Comparison of ENCODE assay signal across 8 cellular contexts in genomic region chr14:50083467-50084337, GRCh38. TPM values are rescaled to one million over a fixed set of nuclear protein-coding genes. Genes with fewer than 3 reads are reported as not detected.
DNase-seq lines count a peak whose midpoint lies in the region; ATAC-seq, FAIRE-seq and TF ChIP-seq lines count a peak whose summit lies in the region.

No MANE protein-coding gene starts in this region.

- H3K36me3 ChIP-seq in SU-DHL-6 (ENCODE audit: low read length): no peaks in the 10 kb centered on the region
- H3K36me3 ChIP-seq in GM12878 (ENCODE audit: control insufficient read depth in 2 of 2, insufficient read depth in 2 of 2, low read length in 1 of 2): no peaks in the 10 kb centered on the region

- intact Hi-C loops in GM12878 (cut with micrococcal nuclease; ENCODE audit: unreplicated experiment): loop anchor here (1.0 to 2.0 kb wide), 7 partner anchors 18 to 221 kb away; partner anchors contain the start of gene ARF6

- WGBS in GM12878 (ENCODE audit: insufficient coverage, insufficient replicate concordance, low lambda C conversion rate, missing lambda C conversion rate): 3% methylated on average over 16 of the region's 17 CpGs

- H3K4me1 Mint-ChIP-seq in WTC11: peaks cover 8% of the 10 kb centered on the region

- H3K27ac ChIP-seq in SU-DHL-6 (ENCODE audit: low read depth, low read length) (0 out of 2 replicates have a peak overlapping the region, but pooled peaks have one; percentile 5), GM12878 (ENCODE audit: control insufficient read depth, insufficient read depth) (peak overlapping the region; percentile 95)

- H3K9me3 Mint-ChIP-seq in WTC11: no peaks in the 10 kb centered on the region

- H3K27me3 ChIP-seq in SU-DHL-6 (ENCODE audit: low read length) (no peaks in the 10 kb centered on the region), GM12878 (replicated peaks in 1 of 2; ENCODE audit: control insufficient read depth in 2 of 2, insufficient read depth in 2 of 2, low read length in 1 of 2) (no peaks in the 10 kb centered on the region)

- H3K4me1 ChIP-seq in GM12878 (ENCODE audit: control insufficient read depth, insufficient read depth, low read length): peaks cover 68% of the 10 kb centered on the region

- H3K4me2 ChIP-seq in SU-DHL-6 (ENCODE audit: low read depth, low read length, poor library complexity, severe bottlenecking) (peak overlapping the region; percentile 14), GM12878 (ENCODE audit: control insufficient read depth, insufficient read depth) (peak overlapping the region; percentile 100)

- TF ChIP-seq CTCF in SU-DHL-6 (IDR thresholded peaks at IDR 0.05; ENCODE audit: insufficient read depth, low read length, poor library complexity, severe bottlenecking): no peak
- TF ChIP-seq CTCF in GM12878 (IDR thresholded peaks at IDR 0.05 in 2 of 3, conservative IDR thresholded peaks at IDR 0.05 in 1 of 3; ENCODE audit: control insufficient read depth in 2 of 3, extremely low read depth in 1 of 3, insufficient read depth in 1 of 3, low read depth in 3 of 3, low read length in 3 of 3): no peak
- TF ChIP-seq CTCF in omental fat pad (IDR thresholded peaks at IDR 0.05): no peak
- no peak for TF ChIP-seq CTCF in WTC11 (IDR thresholded peaks at IDR 0.05)

- H3K4me3 ChIP-seq in SU-DHL-6 (ENCODE audit: insufficient read depth, low read length, poor library complexity, severe bottlenecking) (no peak overlapping the region), GM12878 (peak overlapping the region; percentile 7; the same call in 1 of the 2 replicates)

- peak; percentile 33; the same call in 1 of the 2 replicates for TF ChIP-seq POLR2A in GM12878 (IDR thresholded peaks at IDR 0.05; ENCODE audit: low read depth, low read length)

- H3K9ac ChIP-seq in SU-DHL-6 (ENCODE audit: low read length) (no peak overlapping the region), GM12878 (ENCODE audit: control insufficient read depth, insufficient read depth, low read length) (peak overlapping the region; percentile 81)

- H3K36me3 Mint-ChIP-seq in WTC11: no peaks in the 10 kb centered on the region

- H3K4me3 Mint-ChIP-seq in WTC11: no peak overlapping the region

- FAIRE-seq in GM12878 (lab: Jason Lieb, UNC): no peak

- H4K20me1 ChIP-seq in SU-DHL-6 (ENCODE audit: low read depth, low read length) (no peaks in the 10 kb centered on the region), GM12878 (ENCODE audit: control insufficient read depth, insufficient read depth) (no peaks in the 10 kb centered on the region)

- in situ Hi-C loops in GM12878 (cut with MboI): no loop called here

- H3K27me3 Mint-ChIP-seq in WTC11 (ENCODE audit: low read depth): no peaks in the 10 kb centered on the region

- RAD21 ChIA-PET in GM12878 (lab: Charles Lee; ENCODE audit: unreplicated experiment): interaction anchor here (0.5 to 5.5 kb wide), 12 partner anchors 12 to 222 kb away, joined by 3 to 99 read pairs (median 30); no protein-coding TSS in a partner anchor

- DNase-seq in Daoy (ENCODE audit: low read depth) (peak; percentile 70), GM12878 (ENCODE audit: low read depth, low spot score) (no peak), NCI-H1436 (lab: John Stamatoyannopoulos, UW) (no peak), omental fat pad (ENCODE audit: low spot score) (no peak), WTC11 (ENCODE audit: low spot score) (no peak)
- peak in 2 of 3 experiments; percentile 25 to 38 for DNase-seq in stimulated activated CD4-positive, alpha-beta T cell treated with anti-CD3 and anti-CD28 coated beads, TNF-alpha, amount 100 ng/mL, for 4 hours (ENCODE audit: low read depth in 3 of 3)

- H3F3A ChIP-seq in SU-DHL-6 (ENCODE audit: insufficient read depth): no peaks in the 10 kb centered on the region

- H3K9me2 ChIP-seq in SU-DHL-6 (replicated peaks; ENCODE audit: insufficient read depth, low read length): no peaks in the 10 kb centered on the region

- SMC1A ChIA-PET in GM12878 (lab: Charles Lee; ENCODE audit: uncharacterized antibody, unreplicated experiment): interaction anchor here (0.7 to 4.5 kb wide), 14 partner anchors 12 to 231 kb away, joined by 3 to 74 read pairs (median 5); partner anchors contain the start of gene NEMF

- H2AFZ ChIP-seq in SU-DHL-6 (ENCODE audit: low read depth, low read length, severe bottlenecking) (no peak overlapping the region), GM12878 (ENCODE audit: control insufficient read depth, low read depth, low read length) (no peak overlapping the region; the same call in 1 of the 2 replicates)

- TF ChIP-seq EP300 in GM12878 (IDR thresholded peaks at IDR 0.05; ENCODE audit: borderline replicate concordance in 1 of 2, control insufficient read depth in 1 of 2, low read depth in 2 of 2, low read length in 2 of 2): no peak; a peak in 1 of 4 replicates

- TF ChIP-seq RAD21 in GM12878 (IDR thresholded peaks at IDR 0.05; ENCODE audit: insufficient read depth, low read depth, low read length): no peak

- POLR2A ChIA-PET in GM12878 (lab: Charles Lee) (interaction anchor here (0.6 to 3.8 kb wide), 9 partner anchors 8 to 215 kb away, joined by 3 to 42 read pairs (median 8); no protein-coding TSS in a partner anchor), WTC11 (lab: Charles Lee) (no interaction called here)

- H3K27ac Mint-ChIP-seq in WTC11: no peak overlapping the region

- ATAC-seq in GM21825 (IDR thresholded peaks at IDR 0.05; ENCODE audit: unreplicated experiment) (peak; percentile 29), GM12878 (peak; percentile 58), omental fat pad (ENCODE audit: low FRiP score) (no peak), WTC11 (no peak)

- H3K79me2 ChIP-seq in SU-DHL-6 (ENCODE audit: insufficient read depth, low read length): no peaks in the 10 kb centered on the region
- H3K79me2 ChIP-seq in GM12878 (ENCODE audit: control insufficient read depth, insufficient read depth, low read length): peaks cover 12% of the 10 kb centered on the region

- H3K9me3 ChIP-seq in SU-DHL-6 (ENCODE audit: insufficient read depth, low read length) (no peaks in the 10 kb centered on the region), GM12878 (replicated peaks; ENCODE audit: control insufficient read depth, insufficient read depth, low read length) (no peaks in the 10 kb centered on the region)

- TSS peak; percentile 92 for BruUV-seq in GM12878 (replicated peaks; lab: Mats Ljungman, UMichigan)

- CTCF ChIA-PET in GM12878 (lab: Yijun Ruan, JAX): interaction anchor here (0.5 to 6.2 kb wide), 10 partner anchors 21 to 224 kb away, joined by 3 to 41 read pairs (median 6); no protein-coding TSS in a partner anchor
- CTCF ChIA-PET in WTC11 (lab: Charles Lee): no interaction called here

TF ChIP-seq in GM12878, 131 proteins besides CTCF, POLR2A, EP300 and RAD21 (continues in another document):
- TF ChIP-seq ZNF207 (IDR thresholded peaks at IDR 0.05; ENCODE audit: borderline replicate concordance): 0 out of 2 replicates have a peak, but pooled peaks have one; percentile 25
- 0 out of 2 replicates have a peak, but pooled peaks have one; percentile 2 for TF ChIP-seq GABPA (IDR thresholded peaks at IDR 0.05; ENCODE audit: low read depth)
- TF ChIP-seq TCF12 (IDR thresholded peaks at IDR 0.05; ENCODE audit: low read depth, low read length): 0 out of 2 replicates have a peak, but pooled peaks have one; percentile 65
- TF ChIP-seq EGR1 (IDR thresholded peaks at IDR 0.05; ENCODE audit: borderline replicate concordance in 1 of 2, low read depth in 2 of 2, low read length in 2 of 2): peak in 1 of 2 experiments; percentile 66; a peak in 1 of 3 replicates

TF ChIP-seq in WTC11, 78 proteins besides CTCF, POLR2A, EP300 and RAD21:
- no peak for TF ChIP-seq AR (CRISPR knock-in tag; IDR thresholded peaks at IDR 0.05)
- TF ChIP-seq OVOL2 (CRISPR knock-in tag; IDR thresholded peaks at IDR 0.05; ENCODE audit: borderline replicate concordance): no peak

RNA-seq across cellular contexts. Expression of gene VCPKMT, which starts 32.7 kb away (rescaled TPM):
- 14.5 and 18.8 TPM in 2 replicates for total RNA-seq in Daoy (2014; rRNA removed; shearing (Covaris generic))
- 21.6 and 23.5 TPM in 2 replicates for total RNA-seq in GM12878 (2013; cell fraction: nucleolus; rRNA removed)
- 11.6 and 12.9 TPM in 2 replicates for total RNA-seq in GM12878 (2014; rRNA removed)
- 12.6 and 12.9 TPM in 2 replicates for total RNA-seq in GM12878 (2014; rRNA removed; fragmentation: Illumina TruSeq; extraction: Trizol)
- total RNA-seq in GM12878 (2021): 12.8 and 13.3 TPM in 2 replicates
- polyA plus RNA-seq in GM12878 (2011; ENCODE audit: low read depth): 9.4 TPM
- 13.3 and 19.4 TPM in 2 replicates for polyA plus RNA-seq in GM12878 (2011; rRNA removed)
- polyA plus RNA-seq in GM12878 (2011; cell fraction: cytosol; rRNA removed): 5.7 and 9.1 TPM in 2 replicates
- 13.7 and 14.4 TPM in 2 replicates for polyA plus RNA-seq in GM12878 (2011; cell fraction: nucleus; rRNA removed)
- 13.5 and 15.6 TPM in 2 replicates for polyA plus RNA-seq in GM12878 (2012)
- polyA plus RNA-seq in GM12878 (2014; fragmentation: Illumina TruSeq; extraction: Trizol): 12.8 and 16.6 TPM in 2 replicates
- 10 to 100 TPM in 1 of 2 experiments, 1 to 10 TPM in 1; 8.5 to 11.5 TPM for polyA plus RNA-seq in GM12878 (2014; fragmentation: Nextera tagmentation; extraction: Ambion mirVana)
- 12.3 and 18.2 TPM in 2 replicates for polyA plus RNA-seq in GM12878 (2014; rRNA removed)
- polyA plus RNA-seq in GM12878 (2016; fragmentation: Nextera tagmentation; extraction: Ambion mirVana): 10 to 100 TPM; 17.5 to 18.4 TPM
- polyA minus RNA-seq in GM12878 (2011; rRNA and poly(A)+ RNA removed): 2.5 and 3.5 TPM in 2 replicates
- 1.3 and 2.2 TPM in 2 replicates for polyA minus RNA-seq in GM12878 (2011; cell fraction: cytosol; rRNA and poly(A)+ RNA removed)
- polyA minus RNA-seq in GM12878 (2011; cell fraction: nucleus; rRNA and poly(A)+ RNA removed): 5.8 and 10.0 TPM in 2 replicates
- 1 to 10 TPM; 3.9 to 9.9 (median 7.7) TPM for total RNA-seq in omental fat pad
- 10.5 to 11.5 TPM (median 11.1 TPM) in 3 replicates for total RNA-seq in WTC11 (2021)

Comparison
In these comparisons a context has a peak if more than half of its experiments do, and no peak if none do; other contexts are left out.
1. DNase-seq: peak in Daoy (single experiment) and stimulated activated CD4-positive, alpha-beta T cell treated with anti-CD3 and anti-CD28 coated beads, TNF-alpha, amount 100 ng/mL, for 4 hours (2 of 3); none in GM12878 (single experiment), NCI-H1436 (single experiment), omental fat pad (single experiment) and WTC11 (single experiment).
2. ATAC-seq: peak in GM21825 (single experiment) and GM12878 (single experiment); none in omental fat pad (single experiment) and WTC11 (single experiment).